ENCODE assay signal across 30 cellular contexts in the genomic region with DNA sequence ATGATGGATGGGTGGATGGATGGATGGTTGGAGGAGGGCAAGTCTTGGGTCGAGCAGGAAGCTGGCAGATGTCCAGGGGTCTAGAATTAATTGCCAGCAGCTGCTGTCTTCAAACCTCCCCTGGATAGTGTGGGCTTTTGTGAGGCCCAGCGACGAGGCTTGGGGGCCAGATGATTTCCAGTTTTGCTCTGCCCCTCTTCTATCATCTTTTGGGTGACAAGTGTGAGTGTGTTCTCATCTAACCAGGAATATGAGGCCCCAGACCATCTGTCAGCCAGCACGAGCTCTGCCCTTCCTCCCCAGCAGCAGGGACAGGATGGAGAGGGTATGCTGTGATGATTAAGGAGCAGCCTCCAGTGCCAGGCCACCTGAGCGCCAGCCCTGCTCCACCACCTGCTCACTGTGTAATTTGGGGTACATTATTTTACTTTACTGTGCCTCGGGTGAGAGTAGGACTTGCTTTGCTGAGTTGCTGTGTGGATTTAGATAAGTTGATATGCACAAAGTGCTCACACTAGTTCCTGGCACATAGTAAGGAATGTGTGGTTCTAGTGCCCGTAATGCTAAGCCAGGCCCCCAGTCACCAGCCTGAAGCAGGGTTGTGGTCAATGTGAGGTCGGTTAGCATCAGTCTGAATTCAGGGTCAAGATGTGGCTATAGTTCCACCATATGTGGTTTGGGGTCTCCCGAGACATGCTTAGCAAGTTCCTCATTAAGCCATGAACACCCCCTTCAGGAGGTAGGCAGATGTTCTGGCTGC.
DNase-seq lines count a peak whose midpoint lies in the region; ATAC-seq and TF ChIP-seq lines count a peak whose summit lies in the region.
"Had no signal": no experiment of that assay in that cellular context is flagged by ENCODE, and none has a peak within 500 bp of the region (broad histone marks: within the 10 kb centered on the region; RNA-seq: fewer than 3 reads in every experiment).

No MANE protein-coding gene starts in this region.

- no peak for TF ChIP-seq POLR2A in NB4 (IDR thresholded peaks at IDR 0.05; ENCODE audit: extremely low read depth, insufficient read length)

- peak; percentile 70 for DNase-seq in DMS 273 treated with DMSO at 0.1 percent for 48 hours (lab: John Stamatoyannopoulos, UW)
- DNase-seq in NB4 (ENCODE audit: low read depth): peak; percentile 71
- DNase-seq in cerebellum (ENCODE audit: low spot score): peak; percentile 89
- DNase-seq in osteocyte (ENCODE audit: extremely low spot score, unreplicated experiment): peak; percentile 67
- no peak for DNase-seq in left lobe of liver (ENCODE audit: low spot score)
- DNase-seq in T-helper 9 cell: no peak
- DNase-seq in activated CD4-positive, alpha-beta memory T cell treated with anti-CD3 and anti-CD28 coated beads for 36 hours: no peak
- DNase-seq: activated CD4-positive, alpha-beta memory T cell treated with anti-CD3 and anti-CD28 coated beads, Interleukin-2, amount 10 ng/mL, durations not matched to agents 7 days and 5 days; activated CD4-positive, CD25-positive, alpha-beta regulatory T cell; activated naive CD4-positive, alpha-beta T cell; activated T-cell treated with anti-CD3 and anti-CD28 coated beads, Interleukin-2, amount 50 U/mL, for 1 hour; CD4-positive, alpha-beta T cell; DMS153; effector memory CD8-positive, alpha-beta T cell; foreskin melanocyte; NCI-H1930; NCI-H226; NK-92 treated with Interleukin-12 subunit alpha and Interleukin-12 subunit beta, amount 100 ng/mL, for 24 hours; pancreas; SHP77 treated with DMSO at 0.1 percent for 48 hours; stimulated activated CD4-positive, alpha-beta T cell treated with anti-CD3 and anti-CD28 coated beads, Interleukin-15, amount 100 ng/mL, for 24 hours; stomach; SW 1271; tibial artery had no signal

- ATAC-seq in left lobe of liver: no peak
- ATAC-seq: effector memory CD8-positive, alpha-beta T cell; esophagus mucosa; GM23338; left colon; natural killer cell treated with Interleukin-12 subunit alpha and Interleukin-12 subunit beta and Interleukin-15 and Interleukin-18, amount 100 ng/mL, for 72 hours; pancreas; sciatic nerve had no signal

- H3K27ac Mint-ChIP-seq in osteocyte (ENCODE audit: unreplicated experiment): no peak overlapping the region
- H3K27ac Mint-ChIP-seq in activated CD4-positive, alpha-beta memory T cell treated with anti-CD3 and anti-CD28 coated beads for 36 hours: no peak overlapping the region
- H3K27ac Mint-ChIP-seq: activated CD4-positive, alpha-beta memory T cell treated with anti-CD3 and anti-CD28 coated beads, Interleukin-2, amount 10 ng/mL, durations not matched to agents 7 days and 5 days; CD4-positive, alpha-beta T cell; GM23338; natural killer cell treated with Interleukin-12 subunit alpha and Interleukin-12 subunit beta and Interleukin-15 and Interleukin-18, amount 100 ng/mL, for 72 hours had no signal

- peaks cover 39% of the 10 kb centered on the region for H3K27me3 Mint-ChIP-seq in osteocyte (ENCODE audit: unreplicated experiment)
- peaks cover 8% of the 10 kb centered on the region for H3K27me3 Mint-ChIP-seq in activated CD4-positive, alpha-beta memory T cell treated with anti-CD3 and anti-CD28 coated beads for 36 hours

- TF ChIP-seq CTCF in NB4 (IDR thresholded peaks at IDR 0.05; ENCODE audit: low read depth, low read length) (no peak), osteocyte (IDR thresholded peaks at IDR 0.05) (no peak)

- no peak overlapping the region for H3K4me3 ChIP-seq in NB4 (ENCODE audit: low read depth, low read length)
- H3K4me3 ChIP-seq: GM23338, pancreas, stomach, tibial artery had no signal

- H3K4me3 Mint-ChIP-seq in osteocyte (ENCODE audit: unreplicated experiment): no peak overlapping the region
- no peak overlapping the region for H3K4me3 Mint-ChIP-seq in activated CD4-positive, alpha-beta memory T cell treated with anti-CD3 and anti-CD28 coated beads for 36 hours
- H3K4me3 Mint-ChIP-seq: activated CD4-positive, alpha-beta memory T cell treated with anti-CD3 and anti-CD28 coated beads, Interleukin-2, amount 10 ng/mL, durations not matched to agents 7 days and 5 days; brain; CD4-positive, alpha-beta T cell; effector memory CD8-positive, alpha-beta T cell; GM23338; natural killer cell treated with Interleukin-12 subunit alpha and Interleukin-12 subunit beta and Interleukin-15 and Interleukin-18, amount 100 ng/mL, for 72 hours had no signal

- POLR2A ChIA-PET in activated CD4-positive, alpha-beta memory T cell treated with anti-CD3 and anti-CD28 coated beads for 36 hours (lab: Charles Lee): no interaction called here

- CTCF ChIA-PET in activated CD4-positive, alpha-beta memory T cell treated with anti-CD3 and anti-CD28 coated beads for 36 hours (lab: Charles Lee): no interaction called here

- intact Hi-C loops in activated CD4-positive, alpha-beta memory T cell treated with anti-CD3 and anti-CD28 coated beads for 36 hours (cut with micrococcal nuclease): no loop called here

- no peaks in the 10 kb centered on the region for H3K9me3 Mint-ChIP-seq in osteocyte (ENCODE audit: unreplicated experiment)
- H3K9me3 Mint-ChIP-seq in activated CD4-positive, alpha-beta memory T cell treated with anti-CD3 and anti-CD28 coated beads for 36 hours: no peaks in the 10 kb centered on the region
- H3K9me3 Mint-ChIP-seq: activated CD4-positive, alpha-beta memory T cell treated with anti-CD3 and anti-CD28 coated beads, Interleukin-2, amount 10 ng/mL, durations not matched to agents 7 days and 5 days; CD4-positive, alpha-beta T cell; effector memory CD8-positive, alpha-beta T cell; GM23338; natural killer cell treated with Interleukin-12 subunit alpha and Interleukin-12 subunit beta and Interleukin-15 and Interleukin-18, amount 100 ng/mL, for 72 hours had no signal

- H3K36me3 Mint-ChIP-seq in osteocyte (ENCODE audit: unreplicated experiment): no peaks in the 10 kb centered on the region
- H3K36me3 Mint-ChIP-seq in activated CD4-positive, alpha-beta memory T cell treated with anti-CD3 and anti-CD28 coated beads for 36 hours: no peaks in the 10 kb centered on the region
- H3K36me3 Mint-ChIP-seq: brain; natural killer cell treated with Interleukin-12 subunit alpha and Interleukin-12 subunit beta and Interleukin-15 and Interleukin-18, amount 100 ng/mL, for 72 hours had no signal

- no peaks in the 10 kb centered on the region for H3K4me1 Mint-ChIP-seq in osteocyte (ENCODE audit: unreplicated experiment)
- H3K4me1 Mint-ChIP-seq in activated CD4-positive, alpha-beta memory T cell treated with anti-CD3 and anti-CD28 coated beads for 36 hours (ENCODE audit: low read depth): no peaks in the 10 kb centered on the region
- H3K4me1 Mint-ChIP-seq: activated CD4-positive, alpha-beta memory T cell treated with anti-CD3 and anti-CD28 coated beads, Interleukin-2, amount 10 ng/mL, durations not matched to agents 7 days and 5 days; GM23338 had no signal

Comparison
In these comparisons a context has a peak if more than half of its experiments do, and no peak if none do; other contexts are left out.
1. DNase-seq: peak in DMS 273 treated with DMSO at 0.1 percent for 48 hours (single experiment), NB4 (single experiment), cerebellum (single experiment) and osteocyte (single experiment); none in left lobe of liver (single experiment), T-helper 9 cell (single experiment) and activated CD4-positive, alpha-beta memory T cell treated with anti-CD3 and anti-CD28 coated beads for 36 hours (single experiment).